31 cellular contexts compared by ENCODE assay signal in genomic region chr20:35756404-35756803, GRCh38.
"Had no signal": no experiment of that assay in that cellular context is flagged by ENCODE, and none has a peak within 500 bp of the region (broad histone marks: within the 10 kb centered on the region; RNA-seq: fewer than 3 reads in every experiment).

No MANE protein-coding gene starts in this region.

- H3K36me3 ChIP-seq: heart left ventricle, left ventricle myocardium inferior, pancreas, prostate gland, stomach, thyroid gland, transverse colon, upper lobe of right lung had no signal

- H3K4me1 ChIP-seq: heart left ventricle, left ventricle myocardium inferior, pancreas, prostate gland, stomach, testis, thyroid gland, transverse colon, upper lobe of right lung had no signal

- H3K9me3 ChIP-seq: heart left ventricle, left ventricle myocardium inferior, mucosa of descending colon, pancreas, prostate gland, stomach, testis, thyroid gland, transverse colon, upper lobe of right lung had no signal

- DNase-seq: heart left ventricle; hypothalamus; immature natural killer cell; kidney; left colon; left ventricle myocardium inferior; mesendoderm; midbrain; mucosa of descending colon; naive thymus-derived CD8-positive, alpha-beta T cell; nucleus accumbens; pancreas; posterior cingulate gyrus; retina; right cardiac atrium; stimulated activated CD4-positive, alpha-beta T cell treated with anti-CD3 and anti-CD28 coated beads, Interleukin-1b, Interleukin-23, amount 100 ng/mL, for 48 hours; stimulated activated CD4-positive, alpha-beta T cell treated with anti-CD3 and anti-CD28 coated beads, Interleukin-2, amount 100 ng/mL, for 48 hours; stimulated activated CD4-positive, alpha-beta T cell treated with anti-CD3 and anti-CD28 coated beads, Interleukin-4, amount 100 ng/mL, for 4 hours; stimulated activated CD8-positive, alpha-beta memory T cell treated with anti-CD3 and anti-CD28 coated beads, Interleukin-4, amount 100 ng/mL, for 48 hours; stimulated activated naive CD8-positive, alpha-beta T cell treated with anti-CD3 and anti-CD28 coated beads, Interleukin-15, Interleukin-2, amounts not matched to agents 100 U/mL and 50 U/mL, for 24 hours; stomach; testis; thyroid gland; transverse colon; upper lobe of right lung had no signal

- H3K4me3 ChIP-seq: heart left ventricle, left ventricle myocardium inferior, lung, mucosa of descending colon, pancreas, prostate gland, smooth muscle cell, stomach, testis, thyroid gland, transverse colon, upper lobe of right lung had no signal

- ATAC-seq: heart left ventricle; left colon; mucosa of descending colon; pancreas; right cardiac atrium; stimulated activated memory B cell treated with anti-CD40 and anti-IgM and Interleukin-4, amounts not matched to agents 10 μg/mL and 1 μg/mL and 100 μg/mL, for 72 hours; stimulated activated naive CD8-positive, alpha-beta T cell treated with anti-CD3 and anti-CD28 coated beads, Interleukin-15, Interleukin-2, amounts not matched to agents 100 U/mL and 50 U/mL, for 24 hours; upper lobe of right lung had no signal

- FAIRE-seq: islet of Langerhans, kidney, pancreas, urothelium cell line had no signal

- H3K27ac ChIP-seq: heart left ventricle, left ventricle myocardium inferior, pancreas, prostate gland, testis, thyroid gland, transverse colon, upper lobe of right lung had no signal

- H3K27me3 ChIP-seq: heart left ventricle, pancreas, stomach, testis, thyroid gland, transverse colon, upper lobe of right lung had no signal
